ENCODE assay signal across 8 cellular contexts in genomic region chr19:16573296-16573695, GRCh38. TPM values are rescaled to one million over a fixed set of nuclear protein-coding genes. Genes with fewer than 3 reads are reported as not detected.
DNase-seq lines count a peak whose midpoint lies in the region; ATAC-seq and TF ChIP-seq lines count a peak whose summit lies in the region.

No MANE protein-coding gene starts in this region.

- intact Hi-C loops in IMR-90 (cut with micrococcal nuclease) = loop anchor here (5.0 kb wide), 1 partner anchor 54 kb away; the partner anchor contains the start of gene MED26

- ATAC-seq in IMR-90 (ENCODE audit: low read depth) (no peak), HG02678 (IDR thresholded peaks at IDR 0.05; ENCODE audit: unreplicated experiment) (no peak), HG02884 (IDR thresholded peaks at IDR 0.05; ENCODE audit: unreplicated experiment) (no peak)

- 70% methylated on average over 8 of the region's 13 CpGs; no CpG with 5 or more reads in 1 of the 2 experiments for WGBS in IMR-90 (ENCODE audit: extremely low coverage in 2 of 2, insufficient read length in 1 of 2), 2 experiments

- H3K79me1 ChIP-seq in IMR-90 (ENCODE audit: low read depth in 1 of 2, low read length in 2 of 2) = peaks cover 35 to 86% of the 10 kb centered on the region in 2 experiments

- POLR2A ChIA-PET in IMR-90 (lab: Charles Lee; ENCODE audit: unreplicated experiment) = no interaction called here

- H2AK5ac ChIP-seq in IMR-90 (ENCODE audit: low read depth, low read length) = 0 out of 2 replicates have a peak overlapping the region, but pooled peaks have one; percentile 5

- H4K20me1 ChIP-seq in IMR-90 (ENCODE audit: insufficient read depth, low read length) = peaks cover 46% of the 10 kb centered on the region

- H2BK5ac ChIP-seq in IMR-90 (ENCODE audit: low read depth, low read length, poor library complexity, severe bottlenecking) = no peak overlapping the region

- H4K8ac ChIP-seq in IMR-90 (ENCODE audit: low read depth in 2 of 2, low read length in 2 of 2) = peak overlapping the region; percentile 70 to 94; a peak in 3 of 4 replicates

- no TSS peak for BruUV-seq in IMR-90 (replicated peaks; lab: Mats Ljungman, UMichigan)

- no peak for DNase-seq in IMR-90
- DNase-seq in caudate nucleus (lab: John Stamatoyannopoulos, UW) = peak in 10 of 61 donors; percentile 2 to 66 (median 22)
- no peak for DNase-seq in SIG-M5 treated with dmso at 0.1 percent for 504 hours (lab: John Stamatoyannopoulos, UW; ENCODE audit: unreplicated experiment)
- no peak for DNase-seq in ureter (ENCODE audit: low spot score)

- dilution Hi-C loops in IMR-90 (cut with HindIII; ENCODE audit: low sequenced_read_pairs, unreplicated experiment) = no loop called here

- no peak overlapping the region for H4K5ac ChIP-seq in IMR-90 (ENCODE audit: low read depth, low read length)

- peak overlapping the region; percentile 65; the same call in 1 of the 2 replicates for H3K9ac ChIP-seq in IMR-90 (ENCODE audit: low read depth, low read length)
- H3K9ac ChIP-seq in mucosa of rectum (ENCODE audit: low read depth in 1 of 2, low read length in 2 of 2) = peak overlapping the region; percentile 75 to 84

- no peak for TF ChIP-seq RAD21 in IMR-90 (IDR thresholded peaks at IDR 0.05; ENCODE audit: low read length)

- peak overlapping the region; percentile 100 for H2AK9ac ChIP-seq in IMR-90 (replicated peaks; ENCODE audit: low read depth, low read length, poor library complexity)

- H3K36me3 ChIP-seq in IMR-90 (ENCODE audit: control insufficient read depth, insufficient read depth, low read length) = peaks cover 33% of the 10 kb centered on the region
- peaks cover 20 to 38% of the 10 kb centered on the region in 2 donors for H3K36me3 ChIP-seq in mucosa of rectum (ENCODE audit: control insufficient read depth in 2 of 2, insufficient read depth in 2 of 2, low read length in 2 of 2)

- no peak overlapping the region for H4K91ac ChIP-seq in IMR-90 (ENCODE audit: insufficient read depth, low read depth, low read length)

- H2BK120ac ChIP-seq in IMR-90 (ENCODE audit: low read depth, low read length) = no peak overlapping the region

- no peak overlapping the region for H3K18ac ChIP-seq in IMR-90 (ENCODE audit: low read depth, low read length)

- H3K4ac ChIP-seq in IMR-90 (ENCODE audit: low read depth, low read length) = no peak overlapping the region; the same call in none of the 2 replicates

- H3K4me3 ChIP-seq in IMR-90 (ENCODE audit: insufficient read depth, low read depth, low read length) (peak overlapping the region; percentile 59), mucosa of rectum (ENCODE audit: low read length in 2 of 2) (peak overlapping the region; percentile 83 to 94)

- H3K56ac ChIP-seq in IMR-90 (ENCODE audit: extremely low read depth, insufficient read depth, low read length) = peak overlapping the region; percentile 51; the same call in 1 of the 2 replicates

- H3K4me1 ChIP-seq in IMR-90 (ENCODE audit: control insufficient read depth, insufficient read depth, low read length) (peaks cover 13% of the 10 kb centered on the region), mucosa of rectum (ENCODE audit: control insufficient read depth in 2 of 2, insufficient read depth in 2 of 2, low read length in 2 of 2) (peaks cover 21 to 26% of the 10 kb centered on the region in 2 donors)

- H3K9me3 ChIP-seq in IMR-90 (ENCODE audit: control insufficient read depth, insufficient read depth, low read length) = no peaks in the 10 kb centered on the region
- no peaks in the 10 kb centered on the region for H3K9me3 ChIP-seq in mucosa of rectum (ENCODE audit: control insufficient read depth in 2 of 2, low read length in 2 of 2)

- H3K27ac ChIP-seq in 22Rv1 = peak overlapping the region; percentile 83
- H3K27ac ChIP-seq in IMR-90 (ENCODE audit: insufficient read depth, low read length) = no peak overlapping the region
- H3K27ac ChIP-seq in caudate nucleus (ENCODE audit: low read depth, low read length) = peak overlapping the region; percentile 68
- peak overlapping the region; percentile 76 to 85 for H3K27ac ChIP-seq in mucosa of rectum (ENCODE audit: low read depth in 2 of 2, low read length in 2 of 2)

- H3K27me3 ChIP-seq in IMR-90 (ENCODE audit: control insufficient read depth, insufficient read depth, low read length) (no peaks in the 10 kb centered on the region), mucosa of rectum (ENCODE audit: control insufficient read depth in 2 of 2, insufficient read depth in 2 of 2, low read length in 2 of 2) (no peaks in the 10 kb centered on the region)

- 0 out of 2 replicates have a peak overlapping the region, but pooled peaks have one; percentile 80 for H3K14ac ChIP-seq in IMR-90 (replicated peaks; ENCODE audit: low read depth, low read length)

- H2BK20ac ChIP-seq in IMR-90 (ENCODE audit: low read depth, low read length) = no peak overlapping the region

- peak overlapping the region; percentile 90 for H3K4me2 ChIP-seq in IMR-90 (ENCODE audit: low read depth, low read length)

- CTCF ChIA-PET in IMR-90 (lab: Yijun Ruan, JAX) = no interaction called here

- no peak overlapping the region for H2AFZ ChIP-seq in IMR-90 (replicated peaks; ENCODE audit: low read length, poor library complexity)

- no peak overlapping the region; the same call in 1 of the 2 replicates for H3K23ac ChIP-seq in IMR-90 (ENCODE audit: low read depth, low read length)

- no peak for TF ChIP-seq POLR2A in IMR-90 (IDR thresholded peaks at IDR 0.05; ENCODE audit: low read depth, low read length)

- TF ChIP-seq CTCF in 22Rv1 (IDR thresholded peaks at IDR 0.05) (no peak), IMR-90 (conservative IDR thresholded peaks at IDR 0.05; ENCODE audit: low read depth, low read length) (no peak)

- in situ Hi-C loops in IMR-90 (cut with MboI; ENCODE audit: low sequenced_read_pairs) = no loop called here

- H2BK15ac ChIP-seq in IMR-90 (ENCODE audit: low read depth, low read length) = no peak overlapping the region

- peaks cover 26% of the 10 kb centered on the region for H3K9me1 ChIP-seq in IMR-90 (ENCODE audit: insufficient read depth, low read length)

TF ChIP-seq in IMR-90, 13 proteins besides CTCF, POLR2A, EP300 and RAD21:
- no peak for TF ChIP-seq RCOR1 (IDR thresholded peaks at IDR 0.05; ENCODE audit: insufficient replicate concordance, low read length)
- TF ChIP-seq FOS (IDR thresholded peaks at IDR 0.05; ENCODE audit: low read depth, low read length) = no peak
- TF ChIP-seq MAFK (IDR thresholded peaks at IDR 0.05; ENCODE audit: low read depth, low read length) = no peak
- no peak for TF ChIP-seq USF2 (IDR thresholded peaks at IDR 0.05; ENCODE audit: low read depth, low read length)
- TF ChIP-seq, protein P1, sequence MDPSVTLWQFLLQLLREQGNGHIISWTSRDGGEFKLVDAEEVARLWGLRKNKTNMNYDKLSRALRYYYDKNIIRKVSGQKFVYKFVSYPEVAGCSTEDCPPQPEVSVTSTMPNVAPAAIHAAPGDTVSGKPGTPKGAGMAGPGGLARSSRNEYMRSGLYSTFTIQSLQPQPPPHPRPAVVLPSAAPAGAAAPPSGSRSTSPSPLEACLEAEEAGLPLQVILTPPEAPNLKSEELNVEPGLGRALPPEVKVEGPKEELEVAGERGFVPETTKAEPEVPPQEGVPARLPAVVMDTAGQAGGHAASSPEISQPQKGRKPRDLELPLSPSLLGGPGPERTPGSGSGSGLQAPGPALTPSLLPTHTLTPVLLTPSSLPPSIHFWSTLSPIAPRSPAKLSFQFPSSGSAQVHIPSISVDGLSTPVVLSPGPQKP (IDR thresholded peaks at IDR 0.05; ENCODE audit: borderline replicate concordance, low read depth, low read length) = no peak
- no peak for TF ChIP-seq MAZ (IDR thresholded peaks at IDR 0.05; ENCODE audit: borderline replicate concordance, low read depth, low read length)

RNA-seq across cellular contexts. Expression of gene SLC35E1, which starts 1.1 kb away (rescaled TPM):
- 22.6 and 25.8 TPM in 2 replicates for total RNA-seq in IMR-90 (2012; rRNA removed)
- 38.0 and 46.7 TPM in 2 replicates for polyA plus RNA-seq in IMR-90 (2012; rRNA removed)
- polyA plus RNA-seq in IMR-90 (2012; cell fraction: cytosol; rRNA removed) = 18.1 and 27.8 TPM in 2 replicates
- 33.2 and 71.8 TPM in 2 replicates for polyA plus RNA-seq in IMR-90 (2012; cell fraction: nucleus; rRNA removed; ENCODE audit: low replicate concordance)
- 62.3 TPM for total RNA-seq in ureter

RNA-seq across cellular contexts. Expression of gene CHERP, which starts 31.1 kb away (rescaled TPM):
- total RNA-seq in IMR-90 (2012; rRNA removed) (0.54 and 1.1 TPM in 2 replicates), ureter (56.9 TPM)
- 13.5 and 15.6 TPM in 2 replicates for polyA plus RNA-seq in IMR-90 (2012; rRNA removed)
- polyA plus RNA-seq in IMR-90 (2012; cell fraction: cytosol; rRNA removed) = 9.4 and 12.9 TPM in 2 replicates
- polyA plus RNA-seq in IMR-90 (2012; cell fraction: nucleus; rRNA removed; ENCODE audit: low replicate concordance) = 37.1 and 59.7 TPM in 2 replicates

RNA-seq across cellular contexts. Expression of gene MED26, which starts 54.7 kb away (rescaled TPM):
- total RNA-seq in IMR-90 (2012; rRNA removed) (2.0 and 2.8 TPM in 2 replicates), ureter (14.1 TPM)
- 4.0 and 4.9 TPM in 2 replicates for polyA plus RNA-seq in IMR-90 (2012; rRNA removed)
- 2.8 and 5.3 TPM in 2 replicates for polyA plus RNA-seq in IMR-90 (2012; cell fraction: cytosol; rRNA removed)
- polyA plus RNA-seq in IMR-90 (2012; cell fraction: nucleus; rRNA removed; ENCODE audit: low replicate concordance) = 7.1 and 11.7 TPM in 2 replicates

Comparison
In these comparisons a context has a peak if more than half of its experiments do, and no peak if none do; other contexts are left out.
1. RNA of gene CHERP, which starts 31.1 kb away (total RNA-seq): 56.9 TPM in ureter (single experiment); 0.54 to 1.1 TPM in IMR-90; every median in the first group is over 10 times any median in the second.